Comparison of ENCODE assay signal across 17 cellular contexts in genomic region chr3:112425858-112426750, GRCh38.
A peak's percentile ranks its signal among the peaks of the same experiment; 100 is the strongest.
DNase-seq lines count a peak whose midpoint lies in the region; ATAC-seq, FAIRE-seq and TF ChIP-seq lines count a peak whose summit lies in the region.
"Had no signal": no experiment of that assay in that cellular context is flagged by ENCODE, and none has a peak within 500 bp of the region (broad histone marks: within the 10 kb centered on the region; RNA-seq: fewer than 3 reads in every experiment).

No MANE protein-coding gene starts in this region.

- peaks cover 21% of the 10 kb centered on the region for H3K27me3 Mint-ChIP-seq in activated naive CD4-positive, alpha-beta T cell treated with anti-CD3 and anti-CD28 coated beads, Interleukin-2, amount 10 ng/mL, durations not matched to agents 7 days and 5 days

- ATAC-seq in GM18909 (IDR thresholded peaks at IDR 0.05; ENCODE audit: poor library complexity, unreplicated experiment) (peak; percentile 63), HG02571 (IDR thresholded peaks at IDR 0.05; ENCODE audit: unreplicated experiment) (peak; percentile 62)
- ATAC-seq: activated naive CD4-positive, alpha-beta T cell treated with anti-CD3 and anti-CD28 coated beads, Interleukin-2, amount 50 U/mL, for 72 hours; CD8-positive, alpha-beta T cell; heart right ventricle; lower lobe of right lung had no signal

- peaks cover 2% of the 10 kb centered on the region for H3K36me3 Mint-ChIP-seq in activated naive CD4-positive, alpha-beta T cell treated with anti-CD3 and anti-CD28 coated beads, Interleukin-2, amount 10 ng/mL, durations not matched to agents 7 days and 5 days
- H3K36me3 Mint-ChIP-seq: CD8-positive, alpha-beta T cell had no signal

- DNase-seq in KBM-7 (peak; percentile 49), kidney (no peak), ureter (ENCODE audit: low spot score) (no peak), LoVo (ENCODE audit: low spot score) (no peak)
- DNase-seq in activated naive CD4-positive, alpha-beta T cell treated with anti-CD3 and anti-CD28 coated beads, Interleukin-2, amount 10 ng/mL, durations not matched to agents 7 days and 5 days: no peak
- DNase-seq: CD8-positive, alpha-beta T cell; erythroblast; heart right ventricle; HFFc6; lower lobe of right lung; NCI-H1092 treated with DMSO at 0.1 percent for 48 hours; stimulated activated CD4-positive, alpha-beta T cell treated with anti-CD3 and anti-CD28 coated beads, Interleukin-12 subunit alpha, Interleukin-12 subunit beta, amount 100 ng/mL, for 4 hours had no signal

- peak; percentile 56 for FAIRE-seq in kidney (lab: Jason Lieb, UNC)
- FAIRE-seq: TTC549 had no signal

- no peak overlapping the region for H3K4me3 ChIP-seq in kidney (ENCODE audit: low read length in 2 of 2)
- H3K4me3 ChIP-seq: heart right ventricle, lower lobe of right lung, tibial nerve had no signal

- no peak overlapping the region for H3K4me3 Mint-ChIP-seq in activated naive CD4-positive, alpha-beta T cell treated with anti-CD3 and anti-CD28 coated beads, Interleukin-2, amount 10 ng/mL, durations not matched to agents 7 days and 5 days
- H3K4me3 Mint-ChIP-seq: CD8-positive, alpha-beta T cell; HFFc6 had no signal

- intact Hi-C loops in kidney (cut with DNase I): no loop called here

- no peak for TF ChIP-seq CTCF in kidney (IDR thresholded peaks at IDR 0.05; ENCODE audit: borderline replicate concordance, extremely low read depth, insufficient read depth)

- no peaks in the 10 kb centered on the region for H3K4me1 Mint-ChIP-seq in activated naive CD4-positive, alpha-beta T cell treated with anti-CD3 and anti-CD28 coated beads, Interleukin-2, amount 10 ng/mL, durations not matched to agents 7 days and 5 days

- H3K27ac ChIP-seq in kidney (ENCODE audit: low read depth in 2 of 2, low read length in 2 of 2): no peak overlapping the region
- H3K27ac ChIP-seq: heart right ventricle, lower lobe of right lung, tibial nerve had no signal

- no peak overlapping the region for H3K9ac ChIP-seq in kidney (ENCODE audit: low read length in 2 of 2)

- H3K9me3 ChIP-seq in kidney (ENCODE audit: control insufficient read depth in 1 of 2, low read length in 2 of 2): no peaks in the 10 kb centered on the region
- H3K9me3 ChIP-seq: heart right ventricle, lower lobe of right lung, tibial nerve had no signal

- in situ Hi-C loops in KBM-7 (cut with MboI; ENCODE audit: low pct_unique_long_range_greater_than_20kb, low sequenced_read_pairs): no loop called here

- H3K36me3 ChIP-seq in kidney (ENCODE audit: control insufficient read depth in 1 of 2, insufficient read depth in 2 of 2, low read length in 2 of 2): no peaks in the 10 kb centered on the region
- H3K36me3 ChIP-seq: heart right ventricle, lower lobe of right lung, tibial nerve had no signal

- H3K4me1 ChIP-seq in kidney (ENCODE audit: control insufficient read depth in 1 of 2, insufficient read depth in 1 of 2, low read depth in 1 of 2, low read length in 2 of 2): no peaks in the 10 kb centered on the region
- H3K4me1 ChIP-seq: heart right ventricle, tibial nerve had no signal

- H3K9me3 Mint-ChIP-seq in activated naive CD4-positive, alpha-beta T cell treated with anti-CD3 and anti-CD28 coated beads, Interleukin-2, amount 10 ng/mL, durations not matched to agents 7 days and 5 days: peaks cover 1% of the 10 kb centered on the region
- H3K9me3 Mint-ChIP-seq: activated naive CD4-positive, alpha-beta T cell treated with anti-CD3 and anti-CD28 coated beads, Interleukin-2, amount 50 U/mL, for 72 hours; CD8-positive, alpha-beta T cell; HFFc6 had no signal

- no peak overlapping the region for H3K27ac Mint-ChIP-seq in activated naive CD4-positive, alpha-beta T cell treated with anti-CD3 and anti-CD28 coated beads, Interleukin-2, amount 10 ng/mL, durations not matched to agents 7 days and 5 days
- H3K27ac Mint-ChIP-seq: activated naive CD4-positive, alpha-beta T cell treated with anti-CD3 and anti-CD28 coated beads, Interleukin-2, amount 50 U/mL, for 72 hours; CD8-positive, alpha-beta T cell; HFFc6 had no signal

- CTCF ChIA-PET in activated naive CD4-positive, alpha-beta T cell treated with anti-CD3 and anti-CD28 coated beads, Interleukin-2, amount 10 ng/mL, durations not matched to agents 7 days and 5 days (lab: Charles Lee): no interaction called here
